ENCODE assay signal across 16 cellular contexts in genomic region chr4:94690851-94691254, GRCh38.
A peak's percentile ranks its signal among the peaks of the same experiment; 100 is the strongest.
DNase-seq lines count a peak whose midpoint lies in the region; ATAC-seq, FAIRE-seq and TF ChIP-seq lines count a peak whose summit lies in the region.
"Had no signal": no experiment of that assay in that cellular context is flagged by ENCODE, and none has a peak within 500 bp of the region (broad histone marks: within the 10 kb centered on the region; RNA-seq: fewer than 3 reads in every experiment).

No MANE protein-coding gene starts in this region.

- no peaks in the 10 kb centered on the region for H3K36me3 ChIP-seq in K562 (ENCODE audit: control insufficient read depth, insufficient read depth, low read length)
- no peaks in the 10 kb centered on the region for H3K36me3 ChIP-seq in kidney epithelial cell (ENCODE audit: control insufficient read depth, insufficient read depth, low read length)
- no peaks in the 10 kb centered on the region for H3K36me3 ChIP-seq in CD8-positive, alpha-beta T cell (ENCODE audit: insufficient read depth, low read length)
- H3K36me3 ChIP-seq: BLaER1 had no signal

- FAIRE-seq in K562 (lab: Jason Lieb, UNC) = no peak
- FAIRE-seq: G401.6, urothelium cell line had no signal

- no TSS peak for BruUV-seq in K562 (replicated peaks; lab: Mats Ljungman, UMichigan)

- CTCF ChIA-PET in K562 (lab: Yijun Ruan, JAX; ENCODE audit: low intra/inter-chr PET ratio) = no interaction called here
- CTCF ChIA-PET in CD8-positive, alpha-beta T cell (lab: Charles Lee) = no interaction called here

- in situ Hi-C loops in Caki2 (cut with HindIII; ENCODE audit: low pct_unique_long_range_greater_than_20kb, low sequenced_read_pairs) (no loop called here), K562 (cut with MboI) (no loop called here)

- no peaks in the 10 kb centered on the region for H3K79me2 ChIP-seq in K562 (ENCODE audit: control insufficient read depth, insufficient read depth, low read length)

- ATAC-seq in K562 = no peak
- no peak for ATAC-seq in GM19463 (IDR thresholded peaks at IDR 0.05; ENCODE audit: unreplicated experiment)
- no peak for ATAC-seq in CD8-positive, alpha-beta T cell
- ATAC-seq: activated CD4-positive, CD25-positive, alpha-beta regulatory T cell treated with anti-CD3 and anti-CD28 coated beads, Interleukin-2, amount 50 U/mL, for 24 hours had no signal

- no peak for TF ChIP-seq CTCF in K562 (IDR thresholded peaks at IDR 0.05 in 2 of 3, conservative IDR thresholded peaks at IDR 0.05 in 1 of 3; ENCODE audit: insufficient read depth in 2 of 3, low read depth in 1 of 3, low read length in 3 of 3)
- TF ChIP-seq CTCF in kidney epithelial cell (IDR thresholded peaks at IDR 0.05; ENCODE audit: insufficient read depth, low read length, poor library complexity, severe bottlenecking) = no peak
- TF ChIP-seq CTCF in CD8-positive, alpha-beta T cell (IDR thresholded peaks at IDR 0.05) = no peak

- 0% methylated on average over 4 of the region's 4 CpGs for WGBS in K562 (ENCODE audit: insufficient coverage, low coverage, missing lambda C conversion rate)

- no peak overlapping the region for H3K4me3 ChIP-seq in K562
- no peak overlapping the region for H3K4me3 ChIP-seq in kidney epithelial cell (ENCODE audit: low read depth, low read length)
- no peak overlapping the region for H3K4me3 ChIP-seq in CD8-positive, alpha-beta T cell (ENCODE audit: low read depth, low read length)
- H3K4me3 ChIP-seq: BLaER1 had no signal

- TF ChIP-seq EP300 in K562 (IDR thresholded peaks at IDR 0.05; ENCODE audit: low read length) = no peak

- H3K9me3 ChIP-seq in K562 (replicated peaks; ENCODE audit: control insufficient read depth, insufficient read depth, low read depth, low read length) = no peaks in the 10 kb centered on the region
- H3K9me3 ChIP-seq in CD8-positive, alpha-beta T cell (ENCODE audit: low read length) = no peaks in the 10 kb centered on the region
- H3K9me3 ChIP-seq: BLaER1 had no signal

- no peaks in the 10 kb centered on the region for H3K4me1 Mint-ChIP-seq in activated T-helper 1 cell treated with anti-CD3 and anti-CD28 coated beads, Interleukin-12 subunit alpha, Interleukin-12 subunit beta, Interleukin-2, Interleukin-4 antibody, amounts not matched to agents 30 ng/mL and 10 ng/mL and 1 ng/mL, durations not matched to agents 14 hours and 24 hours and 36 hours (ENCODE audit: low read depth)
- no peaks in the 10 kb centered on the region for H3K4me1 Mint-ChIP-seq in CD8-positive, alpha-beta T cell (ENCODE audit: low read depth)
- H3K4me1 Mint-ChIP-seq: stimulated activated memory B cell treated with anti-CD40 and anti-IgM and Interleukin-4, amounts not matched to agents 10 μg/mL and 1 μg/mL and 100 μg/mL, for 72 hours had no signal

- H3K27me3 ChIP-seq in K562 (ENCODE audit: control insufficient read depth in 2 of 2, insufficient read depth in 2 of 2, low read length in 2 of 2) = peaks cover 5 to 6% of the 10 kb centered on the region in 2 experiments; a peak in 2 of 5 replicates
- H3K27me3 ChIP-seq in kidney epithelial cell (ENCODE audit: control insufficient read depth, insufficient read depth, low read length) = no peaks in the 10 kb centered on the region
- no peaks in the 10 kb centered on the region for H3K27me3 ChIP-seq in CD8-positive, alpha-beta T cell (ENCODE audit: insufficient read depth, low read length)
- H3K27me3 ChIP-seq: BLaER1 had no signal

- no peaks in the 10 kb centered on the region for H3K36me3 Mint-ChIP-seq in activated T-helper 1 cell treated with anti-CD3 and anti-CD28 coated beads, Interleukin-12 subunit alpha, Interleukin-12 subunit beta, Interleukin-2, Interleukin-4 antibody, amounts not matched to agents 30 ng/mL and 10 ng/mL and 1 ng/mL, durations not matched to agents 14 hours and 24 hours and 36 hours (ENCODE audit: low read depth)
- no peaks in the 10 kb centered on the region for H3K36me3 Mint-ChIP-seq in CD8-positive, alpha-beta T cell
- H3K36me3 Mint-ChIP-seq: stimulated activated memory B cell treated with anti-CD40 and anti-IgM and Interleukin-4, amounts not matched to agents 10 μg/mL and 1 μg/mL and 100 μg/mL, for 72 hours had no signal

- H3K4me1 ChIP-seq in K562 (replicated peaks in 1 of 2; ENCODE audit: control insufficient read depth in 2 of 2, insufficient read depth in 2 of 2, low read length in 2 of 2) = no peaks in the 10 kb centered on the region
- no peaks in the 10 kb centered on the region for H3K4me1 ChIP-seq in CD8-positive, alpha-beta T cell (ENCODE audit: insufficient read depth, low read length)
- H3K4me1 ChIP-seq: BLaER1 had no signal

- no peaks in the 10 kb centered on the region for H4K20me1 ChIP-seq in K562 (replicated peaks; ENCODE audit: control insufficient read depth, insufficient read depth, low read length)
- H4K20me1 ChIP-seq: BLaER1 had no signal

- no peak overlapping the region for H3K27ac Mint-ChIP-seq in activated T-helper 1 cell treated with anti-CD3 and anti-CD28 coated beads, Interleukin-12 subunit alpha, Interleukin-12 subunit beta, Interleukin-2, Interleukin-4 antibody, amounts not matched to agents 30 ng/mL and 10 ng/mL and 1 ng/mL, durations not matched to agents 14 hours and 24 hours and 36 hours
- H3K27ac Mint-ChIP-seq in CD8-positive, alpha-beta T cell = no peak overlapping the region
- H3K27ac Mint-ChIP-seq: stimulated activated memory B cell treated with anti-CD40 and anti-IgM and Interleukin-4, amounts not matched to agents 10 μg/mL and 1 μg/mL and 100 μg/mL, for 72 hours had no signal

- H3K9ac ChIP-seq in K562 (ENCODE audit: insufficient read depth in 1 of 2, low read depth in 2 of 2, low read length in 2 of 2) = no peak overlapping the region
- H3K9ac ChIP-seq: BLaER1 had no signal

- no peak for TF ChIP-seq RAD21 in K562 (CRISPR knock-in tag; conservative IDR thresholded peaks at IDR 0.05 in 1 of 2, IDR thresholded peaks at IDR 0.05 in 1 of 2)

- H3K9me1 ChIP-seq in K562 (ENCODE audit: control insufficient read depth, insufficient read depth, low read length) = no peaks in the 10 kb centered on the region

- no peak overlapping the region for H3K27ac ChIP-seq in K562 (ENCODE audit: extremely low read depth, low read depth, low read length)
- H3K27ac ChIP-seq in CD8-positive, alpha-beta T cell (ENCODE audit: low read depth, low read length) = no peak overlapping the region
- H3K27ac ChIP-seq: BLaER1 had no signal

- intact Hi-C loops in K562 (cut with micrococcal nuclease) = no loop called here
- intact Hi-C loops in activated T-helper 1 cell treated with anti-CD3 and anti-CD28 coated beads, Interleukin-12 subunit alpha, Interleukin-12 subunit beta, Interleukin-2, Interleukin-4 antibody, amounts not matched to agents 30 ng/mL and 10 ng/mL and 1 ng/mL, durations not matched to agents 14 hours and 24 hours and 36 hours (cut with micrococcal nuclease) = no loop called here
- intact Hi-C loops in CD8-positive, alpha-beta T cell (cut with DNase I, micrococcal nuclease) = no loop called here

- peak; percentile 27 for DNase-seq in Caki2 (ENCODE audit: low read depth)
- peak; percentile 43 for DNase-seq in LoVo (ENCODE audit: low spot score)
- no peak for DNase-seq in K562 (ENCODE audit: extremely low read depth in 1 of 4, low spot score in 3 of 4)
- peak; percentile 18 for DNase-seq in kidney epithelial cell (ENCODE audit: low read depth)
- no peak for DNase-seq in NCI-H2107 (lab: John Stamatoyannopoulos, UW)
- no peak for DNase-seq in activated T-helper 1 cell treated with anti-CD3 and anti-CD28 coated beads, Interleukin-12 subunit alpha, Interleukin-12 subunit beta, Interleukin-2, Interleukin-4 antibody, amounts not matched to agents 30 ng/mL and 10 ng/mL and 1 ng/mL, durations not matched to agents 14 hours and 24 hours and 36 hours (ENCODE audit: low spot score)
- DNase-seq in CD8-positive, alpha-beta T cell = no peak
- DNase-seq: activated CD8-positive, alpha-beta memory T cell treated with anti-CD3 and anti-CD28 coated beads, Interleukin-2, amount 50 U/mL, for 48 hours; stimulated activated CD4-positive, alpha-beta T cell treated with anti-CD3 and anti-CD28 coated beads, Interleukin-4, amount 100 ng/mL, for 24 hours; SW 1271 had no signal

- no peaks in the 10 kb centered on the region for H3K27me3 Mint-ChIP-seq in activated T-helper 1 cell treated with anti-CD3 and anti-CD28 coated beads, Interleukin-12 subunit alpha, Interleukin-12 subunit beta, Interleukin-2, Interleukin-4 antibody, amounts not matched to agents 30 ng/mL and 10 ng/mL and 1 ng/mL, durations not matched to agents 14 hours and 24 hours and 36 hours (ENCODE audit: insufficient read depth)
- no peaks in the 10 kb centered on the region for H3K27me3 Mint-ChIP-seq in CD8-positive, alpha-beta T cell (ENCODE audit: low read depth)
- H3K27me3 Mint-ChIP-seq: stimulated activated memory B cell treated with anti-CD40 and anti-IgM and Interleukin-4, amounts not matched to agents 10 μg/mL and 1 μg/mL and 100 μg/mL, for 72 hours had no signal

- no peak overlapping the region for H3K4me2 ChIP-seq in K562 (ENCODE audit: insufficient read depth, low read length)
- H3K4me2 ChIP-seq: BLaER1 had no signal

- no peak overlapping the region for H2AFZ ChIP-seq in K562 (ENCODE audit: low read depth, low read length)

- H3K9me3 Mint-ChIP-seq in activated T-helper 1 cell treated with anti-CD3 and anti-CD28 coated beads, Interleukin-12 subunit alpha, Interleukin-12 subunit beta, Interleukin-2, Interleukin-4 antibody, amounts not matched to agents 30 ng/mL and 10 ng/mL and 1 ng/mL, durations not matched to agents 14 hours and 24 hours and 36 hours = no peaks in the 10 kb centered on the region
- no peaks in the 10 kb centered on the region for H3K9me3 Mint-ChIP-seq in CD8-positive, alpha-beta T cell
- H3K9me3 Mint-ChIP-seq: stimulated activated memory B cell treated with anti-CD40 and anti-IgM and Interleukin-4, amounts not matched to agents 10 μg/mL and 1 μg/mL and 100 μg/mL, for 72 hours had no signal

- H3K4me3 Mint-ChIP-seq in activated T-helper 1 cell treated with anti-CD3 and anti-CD28 coated beads, Interleukin-12 subunit alpha, Interleukin-12 subunit beta, Interleukin-2, Interleukin-4 antibody, amounts not matched to agents 30 ng/mL and 10 ng/mL and 1 ng/mL, durations not matched to agents 14 hours and 24 hours and 36 hours = no peak overlapping the region
- H3K4me3 Mint-ChIP-seq in CD8-positive, alpha-beta T cell = no peak overlapping the region
- H3K4me3 Mint-ChIP-seq: stimulated activated memory B cell treated with anti-CD40 and anti-IgM and Interleukin-4, amounts not matched to agents 10 μg/mL and 1 μg/mL and 100 μg/mL, for 72 hours had no signal

- TF ChIP-seq POLR2A in K562 (conservative IDR thresholded peaks at IDR 0.05) = no peak

- POLR2A ChIA-PET in K562 (lab: Yijun Ruan, JAX) = no interaction called here
- POLR2A ChIA-PET in CD8-positive, alpha-beta T cell (lab: Charles Lee) = no interaction called here

TF ChIP-seq in K562, 482 proteins besides CTCF, POLR2A, EP300 and RAD21 (continues in another document):
- no peak for TF ChIP-seq ARID1B (IDR thresholded peaks at IDR 0.05)
- no peak for TF ChIP-seq RFX7 (CRISPR knock-in tag; IDR thresholded peaks at IDR 0.05)
- no peak for TF ChIP-seq CEBPG (CRISPR knock-in tag; IDR thresholded peaks at IDR 0.05)
- TF ChIP-seq CEBPG (tag; conservative IDR thresholded peaks at IDR 0.05 in 1 of 2, IDR thresholded peaks at IDR 0.05 in 1 of 2) = 0 out of 4 replicates have a peak, but pooled peaks of 1 of the 2 experiments have one; percentile 36

Comparison
In these comparisons a context has a peak if more than half of its experiments do, and no peak if none do; other contexts are left out.
1. DNase-seq: peak in Caki2 (single experiment), LoVo (single experiment) and kidney epithelial cell (single experiment); none in K562 (0 of 4), NCI-H2107 (single experiment), activated T-helper 1 cell treated with anti-CD3 and anti-CD28 coated beads, Interleukin-12 subunit alpha, Interleukin-12 subunit beta, Interleukin-2, Interleukin-4 antibody, amounts not matched to agents 30 ng/mL and 10 ng/mL and 1 ng/mL, durations not matched to agents 14 hours and 24 hours and 36 hours (single experiment) and CD8-positive, alpha-beta T cell (0 of 7).